ENCODE assay signal across 16 cellular contexts in the genomic region with DNA sequence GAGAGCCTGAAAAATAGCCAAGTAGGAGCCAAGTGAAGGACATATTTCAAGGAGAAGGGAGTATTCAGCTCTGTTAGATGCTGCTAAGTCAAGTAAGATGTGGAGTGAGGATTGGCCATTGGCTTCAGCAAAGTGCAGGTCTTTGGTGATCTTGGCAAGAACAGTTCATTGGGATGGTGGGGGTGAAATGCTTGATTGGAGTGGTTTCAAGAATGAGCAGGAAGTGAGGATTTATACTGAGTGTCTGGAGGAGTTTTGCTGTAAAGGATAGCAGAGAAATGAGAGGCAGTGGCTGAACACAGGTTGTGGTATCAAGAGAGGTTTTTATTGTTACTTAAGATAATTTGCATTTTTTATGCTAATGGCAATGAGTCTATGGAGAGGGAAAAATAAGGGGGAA.
"Had no signal": no experiment of that assay in that cellular context is flagged by ENCODE, and none has a peak within 500 bp of the region (broad histone marks: within the 10 kb centered on the region; RNA-seq: fewer than 3 reads in every experiment).

No MANE protein-coding gene starts in this region.

- H3K27ac Mint-ChIP-seq: activated T-helper 17 cell treated with anti-CD3 and anti-CD28 coated beads, Interleukin-2, amount 50 U/mL, for 72 hours; natural killer cell treated with Interleukin-12 subunit alpha and Interleukin-12 subunit beta and Interleukin-15 and Interleukin-18, amount 100 ng/mL, for 72 hours had no signal

- H3K9me3 ChIP-seq: colonic mucosa, esophagus squamous epithelium, suprapubic skin, upper lobe of right lung had no signal

- H3K9me3 Mint-ChIP-seq: activated T-helper 17 cell treated with anti-CD3 and anti-CD28 coated beads, Interleukin-2, amount 50 U/mL, for 72 hours; natural killer cell treated with Interleukin-12 subunit alpha and Interleukin-12 subunit beta and Interleukin-15 and Interleukin-18, amount 100 ng/mL, for 72 hours had no signal

- H3K4me1 ChIP-seq: colonic mucosa, upper lobe of right lung had no signal

- H3K36me3 Mint-ChIP-seq: natural killer cell treated with Interleukin-12 subunit alpha and Interleukin-12 subunit beta and Interleukin-15 and Interleukin-18, amount 100 ng/mL, for 72 hours had no signal

- H3K27me3 ChIP-seq: cardiac muscle cell, colonic mucosa, suprapubic skin, upper lobe of right lung had no signal

- ATAC-seq: activated T-helper 17 cell treated with anti-CD3 and anti-CD28 coated beads, Interleukin-2, amount 50 U/mL, for 72 hours; natural killer cell treated with Interleukin-12 subunit alpha and Interleukin-12 subunit beta and Interleukin-15 and Interleukin-18, amount 100 ng/mL, for 72 hours; sciatic nerve; stimulated activated naive CD8-positive, alpha-beta T cell treated with anti-CD3 and anti-CD28 coated beads, Interleukin-15, Interleukin-2, amounts not matched to agents 100 U/mL and 50 U/mL, for 24 hours; upper lobe of right lung had no signal

- H3K27me3 Mint-ChIP-seq: activated T-helper 17 cell treated with anti-CD3 and anti-CD28 coated beads, Interleukin-2, amount 50 U/mL, for 72 hours; natural killer cell treated with Interleukin-12 subunit alpha and Interleukin-12 subunit beta and Interleukin-15 and Interleukin-18, amount 100 ng/mL, for 72 hours had no signal

- H3K27ac ChIP-seq: cardiac muscle cell, colonic mucosa, esophagus squamous epithelium, suprapubic skin, upper lobe of right lung had no signal

- DNase-seq: activated CD4-positive, CD25-positive, alpha-beta regulatory T cell treated with anti-CD3 and anti-CD28 coated beads, Interleukin-2, amount 50 U/mL, for 72 hours; activated naive CD4-positive, alpha-beta T cell treated with Interleukin-2 at 50 U/mL for 16 hours; activated T-cell treated with anti-CD3 and anti-CD28 coated beads for 4 hours; aorta; colonic mucosa; effector CD4-positive, alpha-beta T cell; esophagus squamous epithelium; foreskin melanocyte; kidney glomerular epithelial cell; stimulated activated naive CD8-positive, alpha-beta T cell treated with anti-CD3 and anti-CD28 coated beads, Interleukin-15, Interleukin-2, amounts not matched to agents 100 U/mL and 50 U/mL, for 24 hours; upper lobe of right lung had no signal

- H3K4me3 Mint-ChIP-seq: activated T-helper 17 cell treated with anti-CD3 and anti-CD28 coated beads, Interleukin-2, amount 50 U/mL, for 72 hours; natural killer cell treated with Interleukin-12 subunit alpha and Interleukin-12 subunit beta and Interleukin-15 and Interleukin-18, amount 100 ng/mL, for 72 hours had no signal

- H3K4me3 ChIP-seq: cardiac muscle cell, colonic mucosa, esophagus squamous epithelium, suprapubic skin, upper lobe of right lung had no signal

- H3K36me3 ChIP-seq: cardiac muscle cell, colonic mucosa had no signal
